20 cellular contexts compared by ENCODE assay signal in the genomic region with DNA sequence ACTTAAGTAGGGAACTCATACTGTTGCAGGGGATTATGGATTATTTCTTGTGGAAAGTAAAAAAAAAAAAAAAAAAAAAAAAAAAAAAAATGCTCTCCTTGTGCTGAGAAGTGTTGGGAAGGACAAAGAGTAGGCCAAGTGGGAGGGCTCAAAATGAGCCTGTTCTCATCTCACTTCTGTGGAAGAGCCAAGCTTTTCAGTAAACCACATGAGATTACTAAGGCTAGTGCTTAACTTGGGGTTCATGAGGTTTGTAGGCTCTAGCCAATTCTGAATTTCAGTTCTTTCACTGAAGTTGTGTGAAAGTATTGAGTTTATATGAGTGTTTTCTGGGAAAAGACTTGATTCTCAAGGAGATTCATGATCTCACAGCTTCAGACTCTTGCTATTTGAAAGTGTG.
"Had no signal": no experiment of that assay in that cellular context is flagged by ENCODE, and none has a peak within 500 bp of the region (broad histone marks: within the 10 kb centered on the region; RNA-seq: fewer than 3 reads in every experiment).

No MANE protein-coding gene starts in this region.

- H3K27me3 ChIP-seq: breast epithelium, gastrocnemius medialis, spleen, thyroid gland had no signal

- H3K4me3 Mint-ChIP-seq: activated CD4-positive, alpha-beta memory T cell treated with anti-CD3 and anti-CD28 coated beads, Interleukin-2, amount 10 ng/mL, durations not matched to agents 7 days and 5 days; activated CD8-positive, alpha-beta memory T cell treated with anti-CD3 and anti-CD28 coated beads, Interleukin-2, amount 10 ng/mL, durations not matched to agents 7 days and 5 days; activated naive CD4-positive, alpha-beta T cell treated with anti-CD3 and anti-CD28 coated beads for 36 hours; memory B cell; natural killer cell had no signal

- H3K27ac ChIP-seq: breast epithelium, gastrocnemius medialis, spleen, WERI-Rb-1 had no signal

- H3K4me3 ChIP-seq: breast epithelium, gastrocnemius medialis, spleen, thyroid gland had no signal

- H3K4me1 ChIP-seq: breast epithelium, gastrocnemius medialis had no signal

- H3K36me3 ChIP-seq: breast epithelium, gastrocnemius medialis, spleen, thyroid gland, WERI-Rb-1 had no signal

- H3K9me3 ChIP-seq: breast epithelium, gastrocnemius medialis, spleen, thyroid gland had no signal

- H3K36me3 Mint-ChIP-seq: activated CD8-positive, alpha-beta memory T cell treated with anti-CD3 and anti-CD28 coated beads, Interleukin-2, amount 10 ng/mL, durations not matched to agents 7 days and 5 days; memory B cell; natural killer cell had no signal

- DNase-seq: activated CD4-positive, alpha-beta memory T cell treated with anti-CD3 and anti-CD28 coated beads, Interleukin-2, amount 10 ng/mL, durations not matched to agents 7 days and 5 days; activated CD4-positive, alpha-beta T cell treated with anti-CD3 and anti-CD28 coated beads for 1 hour; activated CD8-positive, alpha-beta memory T cell treated with anti-CD3 and anti-CD28 coated beads, Interleukin-2, amount 10 ng/mL, durations not matched to agents 7 days and 5 days; activated naive CD4-positive, alpha-beta T cell treated with anti-CD3 and anti-CD28 coated beads for 36 hours; activated T-cell treated with anti-CD3 and anti-CD28 coated beads, Interleukin-2, amount 50 U/mL, for 1 hour; aorta; cerebellar nuclear complex; cortex of kidney; effector CD8-positive, alpha-beta T cell; gastrocnemius medialis; left ventricle myocardium superior; natural killer cell; posterior cingulate gyrus; spleen; stimulated activated CD4-positive, alpha-beta T cell treated with anti-CD3 and anti-CD28 coated beads, Interleukin-4, amount 100 ng/mL, for 4 hours; thyroid gland; WERI-Rb-1 had no signal

- H3K9me3 Mint-ChIP-seq: activated CD4-positive, alpha-beta memory T cell treated with anti-CD3 and anti-CD28 coated beads, Interleukin-2, amount 10 ng/mL, durations not matched to agents 7 days and 5 days; activated naive CD4-positive, alpha-beta T cell treated with anti-CD3 and anti-CD28 coated beads for 36 hours; memory B cell; natural killer cell had no signal

- H3K27ac Mint-ChIP-seq: activated CD4-positive, alpha-beta memory T cell treated with anti-CD3 and anti-CD28 coated beads, Interleukin-2, amount 10 ng/mL, durations not matched to agents 7 days and 5 days; activated CD8-positive, alpha-beta memory T cell treated with anti-CD3 and anti-CD28 coated beads, Interleukin-2, amount 10 ng/mL, durations not matched to agents 7 days and 5 days; activated naive CD4-positive, alpha-beta T cell treated with anti-CD3 and anti-CD28 coated beads for 36 hours; memory B cell had no signal

- ATAC-seq: esophagus mucosa, gastrocnemius medialis, left ventricle myocardium superior had no signal

- H3K27me3 Mint-ChIP-seq: activated CD4-positive, alpha-beta memory T cell treated with anti-CD3 and anti-CD28 coated beads, Interleukin-2, amount 10 ng/mL, durations not matched to agents 7 days and 5 days; activated CD8-positive, alpha-beta memory T cell treated with anti-CD3 and anti-CD28 coated beads, Interleukin-2, amount 10 ng/mL, durations not matched to agents 7 days and 5 days; memory B cell had no signal
